ENCODE assay signal across 8 cellular contexts in the genomic region with DNA sequence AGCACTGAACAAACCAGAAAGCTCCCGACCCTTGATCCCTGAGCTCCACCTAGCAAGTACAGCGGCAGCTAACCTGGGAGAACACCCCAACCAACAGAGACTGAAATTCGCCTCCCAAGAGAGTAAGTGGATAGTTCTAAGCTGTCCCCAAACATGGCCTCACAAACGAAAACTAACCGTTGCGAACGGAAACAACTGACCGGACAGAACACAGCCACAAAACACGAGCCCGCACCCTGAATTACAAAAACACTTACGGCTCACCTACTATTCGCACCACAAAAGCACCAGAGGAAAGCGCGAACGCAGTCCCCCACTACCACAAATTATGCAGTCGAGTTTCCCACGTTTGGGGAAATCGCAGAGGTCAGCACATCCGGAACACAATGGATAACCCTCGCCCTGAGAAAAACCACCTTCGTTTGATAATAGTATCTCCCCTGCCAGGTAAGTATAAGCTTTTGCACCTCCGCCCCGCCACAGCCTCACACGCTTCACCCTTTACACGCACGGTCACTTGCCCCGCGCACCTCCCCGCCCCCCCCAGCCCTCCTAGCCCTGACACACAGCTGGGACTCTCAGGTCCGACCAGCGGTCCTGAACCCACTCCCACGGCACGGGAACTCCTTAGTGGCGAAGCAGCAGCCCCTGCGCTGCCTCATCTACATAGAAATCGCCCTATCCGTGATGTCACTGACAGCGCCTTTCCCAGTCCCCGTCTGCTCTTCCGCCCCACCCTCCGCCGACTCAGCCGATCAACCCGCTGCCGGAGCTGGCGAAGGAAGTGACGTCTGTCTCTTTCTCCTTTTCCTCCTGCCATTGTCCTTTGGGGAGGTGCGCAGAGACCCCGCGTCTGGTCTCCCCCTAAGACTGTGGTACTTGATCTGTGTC. TPM values are rescaled to one million over a fixed set of nuclear protein-coding genes. Genes with fewer than 3 reads are reported as not detected.
A peak's percentile ranks its signal among the peaks of the same experiment; 100 is the strongest.
DNase-seq lines count a peak whose midpoint lies in the region; ATAC-seq and TF ChIP-seq lines count a peak whose summit lies in the region.
"Not testable (repeated sequence)": the region's sequence is repeated elsewhere in the genome, so short reads cannot be mapped to it uniquely, and the experiment has no call there.

No MANE protein-coding gene starts in this region.

- peak overlapping the region; percentile 93 for H3K4me3 Mint-ChIP-seq in T-helper 17 cell
- H3K4me3 Mint-ChIP-seq in activated naive CD8-positive, alpha-beta T cell treated with anti-CD3 and anti-CD28 coated beads, Interleukin-2, amount 10 ng/mL, durations not matched to agents 7 days and 5 days, result peak overlapping the region; percentile 86

- not testable (repeated sequence) for H3K4me1 ChIP-seq in cardiac muscle cell (ENCODE audit: low read depth); testis

- H3K36me3 ChIP-seq in cardiac muscle cell; testis (ENCODE audit: low read depth, missing control alignments): not testable (repeated sequence)

- DNase-seq in GM12865 (ENCODE audit: low read depth) (peak; percentile 98), NCI-H2029 (lab: John Stamatoyannopoulos, UW) (peak; percentile 66), T-helper 17 cell (peak; percentile 58 to 77 (median 65)), cardiac muscle cell (ENCODE audit: low read depth in 1 of 2, low spot score in 1 of 2) (peak; percentile 76 to 97), pons (ENCODE audit: low spot score) (peak; percentile 91), testis (peak; percentile 75)
- peak; percentile 79 for DNase-seq in activated naive CD8-positive, alpha-beta T cell treated with anti-CD3 and anti-CD28 coated beads, Interleukin-2, amount 10 ng/mL, durations not matched to agents 7 days and 5 days

- ATAC-seq in HG02885 (IDR thresholded peaks at IDR 0.05; ENCODE audit: poor library complexity, unreplicated experiment) (peak; percentile 93), T-helper 17 cell (peak; percentile 77)
- peak; percentile 75 for ATAC-seq in activated naive CD8-positive, alpha-beta T cell treated with anti-CD3 and anti-CD28 coated beads, Interleukin-2, amount 10 ng/mL, durations not matched to agents 7 days and 5 days (ENCODE audit: low read depth)

- intact Hi-C loops in testis (cut with DNase I; ENCODE audit: low total_unique reads), result not testable (repeated sequence)

- not testable (repeated sequence) for TF ChIP-seq POLR2A in testis (IDR thresholded peaks at IDR 0.05)

- not testable (repeated sequence) for H3K27me3 ChIP-seq in cardiac muscle cell, testis

- H3K4me3 ChIP-seq in GM12865 (ENCODE audit: low read depth, low read length) (peak overlapping the region; percentile 28; the same call in 1 of the 2 replicates), cardiac muscle cell (peak overlapping the region; percentile 14), testis (peak overlapping the region in 1 of 2 donors; percentile 38)

- POLR2A ChIA-PET in activated naive CD8-positive, alpha-beta T cell treated with anti-CD3 and anti-CD28 coated beads, Interleukin-2, amount 10 ng/mL, durations not matched to agents 7 days and 5 days (lab: Charles Lee), result interaction anchor here (0.6 kb wide), 1 partner anchor 91 kb away, joined by 13 read pairs; no protein-coding TSS in a partner anchor

- 6% methylated on average over 40 of the region's 50 CpGs; no CpG with 5 or more reads in 1 of the 2 donors for WGBS in testis, 2 donors

- H3K27ac Mint-ChIP-seq in T-helper 17 cell, result peak overlapping the region; percentile 95
- peak overlapping the region; percentile 94 for H3K27ac Mint-ChIP-seq in activated naive CD8-positive, alpha-beta T cell treated with anti-CD3 and anti-CD28 coated beads, Interleukin-2, amount 10 ng/mL, durations not matched to agents 7 days and 5 days

- H3K9me3 ChIP-seq in T-helper 17 cell (ENCODE audit: control insufficient read depth, low read length, poor library complexity, severe bottlenecking); cardiac muscle cell (ENCODE audit: low read depth); testis: not testable (repeated sequence)

- H3K9me3 Mint-ChIP-seq in activated naive CD8-positive, alpha-beta T cell treated with anti-CD3 and anti-CD28 coated beads, Interleukin-2, amount 10 ng/mL, durations not matched to agents 7 days and 5 days, result not testable (repeated sequence)

- H3K27me3 Mint-ChIP-seq in T-helper 17 cell; activated naive CD8-positive, alpha-beta T cell treated with anti-CD3 and anti-CD28 coated beads, Interleukin-2, amount 10 ng/mL, durations not matched to agents 7 days and 5 days: not testable (repeated sequence)

- not testable (repeated sequence) for H3K4me1 Mint-ChIP-seq in T-helper 17 cell
- H3K4me1 Mint-ChIP-seq in activated naive CD8-positive, alpha-beta T cell treated with anti-CD3 and anti-CD28 coated beads, Interleukin-2, amount 10 ng/mL, durations not matched to agents 7 days and 5 days, result peaks cover 15% of the 10 kb centered on the region

- TF ChIP-seq CTCF in GM12865 (IDR thresholded peaks at IDR 0.05; ENCODE audit: insufficient read depth, low read depth, low read length, missing control alignments); cardiac muscle cell (IDR thresholded peaks at IDR 0.05; ENCODE audit: low read depth, low read length); testis (IDR thresholded peaks at IDR 0.05): not testable (repeated sequence)

- peak overlapping the region; percentile 95 for H3K27ac ChIP-seq in cardiac muscle cell
- H3K27ac ChIP-seq in testis, result peak overlapping the region in 1 of 2 donors; percentile 50

- not testable (repeated sequence) for H3K36me3 Mint-ChIP-seq in T-helper 17 cell (ENCODE audit: low read depth); activated naive CD8-positive, alpha-beta T cell treated with anti-CD3 and anti-CD28 coated beads, Interleukin-2, amount 10 ng/mL, durations not matched to agents 7 days and 5 days

RNA-seq across cellular contexts. Expression of a gene that starts 38.8 kb away (rescaled TPM):
- total RNA-seq in T-helper 17 cell (not detected), cardiac muscle cell (not detected in 2 replicates), testis (not detected)
- total RNA-seq in activated naive CD8-positive, alpha-beta T cell treated with anti-CD3 and anti-CD28 coated beads, Interleukin-2, amount 10 ng/mL, durations not matched to agents 7 days and 5 days, result not detected
- polyA plus RNA-seq in cardiac muscle cell (not detected in 2 replicates), testis (ENCODE audit: insufficient read depth, low read depth, low replicate concordance) (not detected)
